In the genomic region with DNA sequence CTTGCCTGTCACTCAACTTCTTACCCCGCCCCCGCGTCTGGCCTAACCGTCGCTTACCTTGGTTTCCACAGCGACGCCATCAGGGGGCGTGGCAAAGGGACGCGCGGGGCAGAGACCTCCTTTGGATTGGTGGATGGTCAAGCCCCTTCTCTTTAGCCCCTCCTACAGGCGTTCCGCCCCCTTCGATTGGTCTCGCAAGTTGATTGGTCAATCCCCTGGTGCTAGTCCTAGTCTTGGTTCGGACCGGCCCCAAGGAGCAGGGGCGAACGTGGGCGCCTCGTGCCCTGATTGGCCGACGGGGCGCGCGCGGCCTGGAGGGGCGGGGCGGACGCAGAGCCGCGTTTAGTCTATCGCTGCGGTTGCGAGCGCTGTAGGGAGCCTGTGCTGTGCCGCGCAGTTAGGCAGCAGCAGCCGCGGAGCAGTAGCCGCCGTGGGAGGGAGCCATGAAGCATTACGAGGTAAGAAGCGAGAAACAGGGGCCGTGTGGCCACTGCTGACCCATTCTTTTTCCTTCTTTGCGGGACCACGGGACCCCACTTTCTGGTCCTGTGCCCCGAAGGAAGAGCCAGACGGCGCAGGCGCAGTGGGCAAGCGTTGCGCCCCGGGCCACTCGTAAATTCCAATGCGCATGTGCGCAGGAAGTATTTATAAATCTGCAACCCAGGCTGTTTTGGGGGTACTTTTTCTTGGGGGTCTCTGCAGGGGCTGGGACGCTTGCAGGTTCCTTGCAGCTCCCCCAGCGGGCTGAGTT, we compare ENCODE assay signal across 8 cellular contexts. TPM values are rescaled to one million over a fixed set of nuclear protein-coding genes. Genes with fewer than 3 reads are reported as not detected.
DNase-seq lines count a peak whose midpoint lies in the region; ATAC-seq and TF ChIP-seq lines count a peak whose summit lies in the region.

A gene with protein sequence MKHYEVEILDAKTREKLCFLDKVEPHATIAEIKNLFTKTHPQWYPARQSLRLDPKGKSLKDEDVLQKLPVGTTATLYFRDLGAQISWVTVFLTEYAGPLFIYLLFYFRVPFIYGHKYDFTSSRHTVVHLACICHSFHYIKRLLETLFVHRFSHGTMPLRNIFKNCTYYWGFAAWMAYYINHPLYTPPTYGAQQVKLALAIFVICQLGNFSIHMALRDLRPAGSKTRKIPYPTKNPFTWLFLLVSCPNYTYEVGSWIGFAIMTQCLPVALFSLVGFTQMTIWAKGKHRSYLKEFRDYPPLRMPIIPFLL (plus strand): TSS at position 341 of the 751 bp plus-strand sequence. CDS start 103 bp downstream, at position 444.

- peaks cover 57% of the 10 kb centered on the region for H3K4me1 Mint-ChIP-seq in activated naive CD4-positive, alpha-beta T cell treated with anti-CD3 and anti-CD28 coated beads, Interleukin-2, amount 50 U/mL, for 24 hours

- H3K4me3 ChIP-seq in GM06990 (replicated peaks; ENCODE audit: low read depth, low read length): peak within 1 kb of the TSS; percentile 95
- H3K4me3 ChIP-seq in suprapubic skin: peak within 1 kb of the TSS; percentile 89

- TF ChIP-seq CTCF in GM06990 (IDR thresholded peaks at IDR 0.05; ENCODE audit: insufficient read depth, low read length, poor library complexity, severe bottlenecking) (no peak), suprapubic skin (IDR thresholded peaks at IDR 0.05) (no peak)

- H3K27me3 ChIP-seq in GM06990 (replicated peaks; ENCODE audit: control insufficient read depth, insufficient read depth, low read length) (no peaks in the 10 kb centered on the region), suprapubic skin (no peaks in the 10 kb centered on the region)

- no peak for TF ChIP-seq EP300 in suprapubic skin (IDR thresholded peaks at IDR 0.05)

- 0% methylated on average over 21 of the region's 59 CpGs for WGBS in suprapubic skin

- peaks cover 69% of the 10 kb centered on the region for H3K4me1 ChIP-seq in suprapubic skin

- ATAC-seq in HG02588 (IDR thresholded peaks at IDR 0.05; ENCODE audit: unreplicated experiment) (peak; percentile 94), SK-N-SH treated with all-trans-retinoic acid at 6 μM for 48 hours (peak; percentile 99)

- no peaks in the 10 kb centered on the region for H3K27me3 Mint-ChIP-seq in activated naive CD4-positive, alpha-beta T cell treated with anti-CD3 and anti-CD28 coated beads, Interleukin-2, amount 50 U/mL, for 24 hours

- DNase-seq in GM06990 (ENCODE audit: extremely low read depth, insufficient read length) (peak; percentile 99), NCI-H1092 (lab: John Stamatoyannopoulos, UW) (peak; percentile 100), germinal center (ENCODE audit: low spot score) (peak; percentile 97), nucleus accumbens (lab: John Stamatoyannopoulos, UW) (peak; percentile 97 to 100 (median 100)), suprapubic skin (ENCODE audit: low spot score in 2 of 2) (peak; percentile 100)

- H3K9me3 Mint-ChIP-seq in activated naive CD4-positive, alpha-beta T cell treated with anti-CD3 and anti-CD28 coated beads, Interleukin-2, amount 50 U/mL, for 24 hours: no peaks in the 10 kb centered on the region

- peak within 1 kb of the TSS; percentile 98 for H3K27ac Mint-ChIP-seq in activated naive CD4-positive, alpha-beta T cell treated with anti-CD3 and anti-CD28 coated beads, Interleukin-2, amount 50 U/mL, for 24 hours

- peak within 1 kb of the TSS; percentile 96 for H3K4me3 Mint-ChIP-seq in activated naive CD4-positive, alpha-beta T cell treated with anti-CD3 and anti-CD28 coated beads, Interleukin-2, amount 50 U/mL, for 24 hours

- peak; percentile 93 to 95 for TF ChIP-seq POLR2A in suprapubic skin (IDR thresholded peaks at IDR 0.05)

- no peaks in the 10 kb centered on the region for H3K36me3 Mint-ChIP-seq in activated naive CD4-positive, alpha-beta T cell treated with anti-CD3 and anti-CD28 coated beads, Interleukin-2, amount 50 U/mL, for 24 hours

- no peaks in the 10 kb centered on the region for H3K36me3 ChIP-seq in GM06990 (ENCODE audit: control insufficient read depth, insufficient read depth, low read length)
- H3K36me3 ChIP-seq in suprapubic skin: no peaks in the 10 kb centered on the region

- peak within 1 kb of the TSS; percentile 94 for H3K27ac ChIP-seq in suprapubic skin

- H3K9me3 ChIP-seq in suprapubic skin: no peaks in the 10 kb centered on the region

TF ChIP-seq in SK-N-SH treated with all-trans-retinoic acid at 6 μM for 48 hours, 23 proteins besides CTCF, POLR2A, EP300 and RAD21:
- TF ChIP-seq SNAI2 (CRISPR knock-in tag; IDR thresholded peaks at IDR 0.05) (no peak), ESRRG (CRISPR knock-in tag; IDR thresholded peaks at IDR 0.05) (no peak), OSR1 (CRISPR knock-in tag; IDR thresholded peaks at IDR 0.05) (no peak), ZFP3 (CRISPR knock-in tag; IDR thresholded peaks at IDR 0.05) (no peak), ZNF565 (CRISPR knock-in tag; conservative IDR thresholded peaks at IDR 0.05; ENCODE audit: low read depth) (no peak), ZNF8 (CRISPR knock-in tag; IDR thresholded peaks at IDR 0.05) (no peak), ISL1 (CRISPR knock-in tag; IDR thresholded peaks at IDR 0.05) (no peak), PPARA (CRISPR knock-in tag; IDR thresholded peaks at IDR 0.05; ENCODE audit: borderline replicate concordance) (no peak), ARNTL (CRISPR knock-in tag; IDR thresholded peaks at IDR 0.05; ENCODE audit: borderline replicate concordance, low read depth) (no peak), TCF4 (CRISPR knock-in tag; IDR thresholded peaks at IDR 0.05; ENCODE audit: borderline replicate concordance) (no peak), GLIS3 (CRISPR knock-in tag; IDR thresholded peaks at IDR 0.05) (no peak), ZFP30 (CRISPR knock-in tag; IDR thresholded peaks at IDR 0.05) (no peak), BACH2 (CRISPR knock-in tag; IDR thresholded peaks at IDR 0.05; ENCODE audit: borderline replicate concordance) (no peak), ZNF70 (CRISPR knock-in tag; IDR thresholded peaks at IDR 0.05) (no peak)
- TF ChIP-seq, protein P1, sequence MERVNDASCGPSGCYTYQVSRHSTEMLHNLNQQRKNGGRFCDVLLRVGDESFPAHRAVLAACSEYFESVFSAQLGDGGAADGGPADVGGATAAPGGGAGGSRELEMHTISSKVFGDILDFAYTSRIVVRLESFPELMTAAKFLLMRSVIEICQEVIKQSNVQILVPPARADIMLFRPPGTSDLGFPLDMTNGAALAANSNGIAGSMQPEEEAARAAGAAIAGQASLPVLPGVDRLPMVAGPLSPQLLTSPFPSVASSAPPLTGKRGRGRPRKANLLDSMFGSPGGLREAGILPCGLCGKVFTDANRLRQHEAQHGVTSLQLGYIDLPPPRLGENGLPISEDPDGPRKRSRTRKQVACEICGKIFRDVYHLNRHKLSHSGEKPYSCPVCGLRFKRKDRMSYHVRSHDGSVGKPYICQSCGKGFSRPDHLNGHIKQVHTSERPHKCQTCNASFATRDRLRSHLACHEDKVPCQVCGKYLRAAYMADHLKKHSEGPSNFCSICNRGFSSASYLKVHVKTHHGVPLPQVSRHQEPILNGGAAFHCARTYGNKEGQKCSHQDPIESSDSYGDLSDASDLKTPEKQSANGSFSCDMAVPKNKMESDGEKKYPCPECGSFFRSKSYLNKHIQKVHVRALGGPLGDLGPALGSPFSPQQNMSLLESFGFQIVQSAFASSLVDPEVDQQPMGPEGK (CRISPR knock-in tag; IDR thresholded peaks at IDR 0.05; ENCODE audit: borderline replicate concordance): no peak
- TF ChIP-seq, protein P2, sequence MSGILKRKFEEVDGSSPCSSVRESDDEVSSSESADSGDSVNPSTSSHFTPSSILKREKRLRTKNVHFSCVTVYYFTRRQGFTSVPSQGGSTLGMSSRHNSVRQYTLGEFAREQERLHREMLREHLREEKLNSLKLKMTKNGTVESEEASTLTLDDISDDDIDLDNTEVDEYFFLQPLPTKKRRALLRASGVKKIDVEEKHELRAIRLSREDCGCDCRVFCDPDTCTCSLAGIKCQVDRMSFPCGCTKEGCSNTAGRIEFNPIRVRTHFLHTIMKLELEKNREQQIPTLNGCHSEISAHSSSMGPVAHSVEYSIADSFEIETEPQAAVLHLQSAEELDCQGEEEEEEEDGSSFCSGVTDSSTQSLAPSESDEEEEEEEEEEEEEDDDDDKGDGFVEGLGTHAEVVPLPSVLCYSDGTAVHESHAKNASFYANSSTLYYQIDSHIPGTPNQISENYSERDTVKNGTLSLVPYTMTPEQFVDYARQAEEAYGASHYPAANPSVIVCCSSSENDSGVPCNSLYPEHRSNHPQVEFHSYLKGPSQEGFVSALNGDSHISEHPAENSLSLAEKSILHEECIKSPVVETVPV (CRISPR knock-in tag; IDR thresholded peaks at IDR 0.05): no peak

RNA-seq across cellular contexts. Expression of the gene that starts here (rescaled TPM):
- 100 to 1,000 TPM; 111 to 176 (median 150) TPM for total RNA-seq in suprapubic skin

Comparison
In these comparisons a context has a peak if more than half of its experiments do, and no peak if none do; other contexts are left out.
1. Peak in every context shown above with its lines: DNase-seq, ATAC-seq, H3K4me3 ChIP-seq and H3K27ac ChIP-seq.